Comparison of ENCODE assay signal across 1 cellular context in genomic region chrX:133405498-133406180, GRCh38.
TF ChIP-seq lines count a peak whose summit lies in the region.

No MANE protein-coding gene starts in this region.

TF ChIP-seq in A549, 52 proteins besides CTCF, POLR2A, EP300 and RAD21 (continued from another document):
- TF ChIP-seq MAX (IDR thresholded peaks at IDR 0.05) (no peak), JUNB (IDR thresholded peaks at IDR 0.05) (no peak), PBX3 (IDR thresholded peaks at IDR 0.05) (no peak), NPAS2 (CRISPR knock-in tag; IDR thresholded peaks at IDR 0.05; ENCODE audit: borderline replicate concordance) (no peak), E2F6 (IDR thresholded peaks at IDR 0.05; ENCODE audit: borderline replicate concordance, low read depth) (no peak), CBX8 (IDR thresholded peaks at IDR 0.05) (no peak), HES2 (IDR thresholded peaks at IDR 0.05) (no peak), FOSL2 (IDR thresholded peaks at IDR 0.05) (no peak), FOSL2 (CRISPR knock-in tag; IDR thresholded peaks at IDR 0.05) (no peak), RFX5 (IDR thresholded peaks at IDR 0.05) (no peak)
